ENCODE assay signal across 6 cellular contexts in genomic region chr11:6258571-6258998, GRCh38. TPM values are rescaled to one million over a fixed set of nuclear protein-coding genes. Genes with fewer than 3 reads are reported as not detected.
DNase-seq lines count a peak whose midpoint lies in the region; ATAC-seq, FAIRE-seq and TF ChIP-seq lines count a peak whose summit lies in the region.

No MANE protein-coding gene starts in this region.

- no peak for TF ChIP-seq POLR2A in HepG2 (IDR thresholded peaks at IDR 0.05; ENCODE audit: insufficient read depth in 1 of 2, low read depth in 2 of 2, low read length in 2 of 2)
- TF ChIP-seq POLR2A in right lobe of liver (IDR thresholded peaks at IDR 0.05) = no peak
- no peak for TF ChIP-seq POLR2A in vagina (IDR thresholded peaks at IDR 0.05)

- intact Hi-C loops in HepG2 (cut with micrococcal nuclease; ENCODE audit: unreplicated experiment) = no loop called here
- intact Hi-C loops in right lobe of liver (cut with DNase I) = no loop called here
- intact Hi-C loops in left lung (cut with DNase I) = no loop called here
- intact Hi-C loops in vagina (cut with DNase I) = no loop called here

- H3K9me3 ChIP-seq in HepG2 (ENCODE audit: low read length) = no peaks in the 10 kb centered on the region
- no peaks in the 10 kb centered on the region for H3K9me3 ChIP-seq in right lobe of liver
- H3K9me3 ChIP-seq in left lung = no peaks in the 10 kb centered on the region
- no peaks in the 10 kb centered on the region for H3K9me3 ChIP-seq in vagina

- H3K36me3 ChIP-seq in HepG2 (replicated peaks in 1 of 2; ENCODE audit: control insufficient read depth in 1 of 2, insufficient read depth in 2 of 2, low read length in 2 of 2) (no peaks in the 10 kb centered on the region), right lobe of liver (no peaks in the 10 kb centered on the region), left lung (no peaks in the 10 kb centered on the region), vagina (no peaks in the 10 kb centered on the region)

- CTCF ChIA-PET in HepG2 (lab: Yijun Ruan, JAX; ENCODE audit: low intra/inter-chr PET ratio, low total read pairs) = no interaction called here

- BruUV-seq in HepG2 (replicated peaks; lab: Mats Ljungman, UMichigan) = no TSS peak

- H4K20me1 ChIP-seq in HepG2 (ENCODE audit: insufficient read depth, low read length) = no peaks in the 10 kb centered on the region

- no peak overlapping the region for H3K4me2 ChIP-seq in HepG2 (ENCODE audit: low read depth, low read length)

- peaks cover 3 to 34% of the 10 kb centered on the region in 2 experiments; a peak in 4 of 5 replicates for H3K27me3 ChIP-seq in HepG2 (ENCODE audit: control insufficient read depth in 1 of 2, insufficient read depth in 2 of 2, low read length in 2 of 2)
- peaks cover 4 to 5% of the 10 kb centered on the region in 2 donors for H3K27me3 ChIP-seq in right lobe of liver
- H3K27me3 ChIP-seq in left lung = peaks cover 22 to 66% of the 10 kb centered on the region in 2 donors
- no peaks in the 10 kb centered on the region for H3K27me3 ChIP-seq in vagina

- TF ChIP-seq CTCF in HepG2 (CRISPR knock-in tag; IDR thresholded peaks at IDR 0.05) = no peak
- no peak for TF ChIP-seq CTCF in right lobe of liver (IDR thresholded peaks at IDR 0.05)
- no peak for TF ChIP-seq CTCF in left lung (IDR thresholded peaks at IDR 0.05)
- TF ChIP-seq CTCF in vagina (IDR thresholded peaks at IDR 0.05) = no peak

- H3K27ac ChIP-seq in HepG2 (ENCODE audit: extremely low read length, insufficient read depth, low read length) = no peak overlapping the region
- H3K27ac ChIP-seq in right lobe of liver = no peak overlapping the region
- H3K27ac ChIP-seq in left lung = no peak overlapping the region
- H3K27ac ChIP-seq in vagina = no peak overlapping the region

- no peak for FAIRE-seq in HepG2 (lab: Jason Lieb, UNC)

- no peak for DNase-seq in HepG2 (ENCODE audit: low spot score)
- DNase-seq in right lobe of liver = no peak
- no peak for DNase-seq in left lung
- DNase-seq in vagina (ENCODE audit: extremely low spot score in 2 of 2) = no peak
- DNase-seq in H4 (ENCODE audit: low spot score) = no peak

- H2AFZ ChIP-seq in HepG2 (ENCODE audit: low read length) = no peak overlapping the region

- 27% methylated on average over 14 of the region's 15 CpGs for WGBS in HepG2 (ENCODE audit: low lambda C conversion rate)
- WGBS in right lobe of liver (ENCODE audit: insufficient coverage, low coverage, low lambda C conversion rate, missing lambda C conversion rate) = 12% methylated on average over 15 of the region's 15 CpGs

- no peak overlapping the region for H3K4me3 ChIP-seq in HepG2 (replicated peaks in 1 of 3; ENCODE audit: insufficient read depth in 1 of 3, low read depth in 2 of 3, low read length in 3 of 3)
- H3K4me3 ChIP-seq in right lobe of liver = no peak overlapping the region
- peak overlapping the region; percentile 9 to 21 for H3K4me3 ChIP-seq in left lung
- H3K4me3 ChIP-seq in vagina = peak overlapping the region; percentile 36 to 39

- ATAC-seq in HepG2 (peak; percentile 39; the same call in 2 of the 3 replicates), right lobe of liver (no peak), left lung (peak; percentile 35), HG02623 (IDR thresholded peaks at IDR 0.05; ENCODE audit: unreplicated experiment) (no peak)

- POLR2A ChIA-PET in HepG2 (lab: Yijun Ruan, JAX) = no interaction called here

- in situ Hi-C loops in HepG2 (cut with HindIII; ENCODE audit: extremely low pct_ligation_motif_present, low pct_unique_long_range_greater_than_20kb) = no loop called here

- TF ChIP-seq EP300 in HepG2 (IDR thresholded peaks at IDR 0.05; ENCODE audit: low read depth in 2 of 2, low read length in 2 of 2) (no peak), HepG2 (CRISPR knock-in tag; IDR thresholded peaks at IDR 0.05; ENCODE audit: borderline replicate concordance) (no peak)

- no peaks in the 10 kb centered on the region for H3K79me2 ChIP-seq in HepG2 (ENCODE audit: insufficient read depth, low read length)

- no peak for TF ChIP-seq RAD21 in HepG2 (CRISPR knock-in tag; IDR thresholded peaks at IDR 0.05)

- H3K4me1 ChIP-seq in HepG2 (ENCODE audit: insufficient read depth, low read length) = no peaks in the 10 kb centered on the region
- H3K4me1 ChIP-seq in right lobe of liver = peaks cover 0 to 9% (median 2%) of the 10 kb centered on the region in 4 donors
- peaks cover 8 to 12% of the 10 kb centered on the region in 2 donors for H3K4me1 ChIP-seq in left lung
- H3K4me1 ChIP-seq in vagina = peaks cover 19% of the 10 kb centered on the region

- H3K9ac ChIP-seq in HepG2 (ENCODE audit: insufficient read depth, low read depth, low read length) = no peak overlapping the region

RNA-seq across cellular contexts. Expression of gene CCKBR, which starts 1.1 kb away (rescaled TPM):
- total RNA-seq in HepG2 (2016; rRNA removed; fragmentation: Illumina TruSeq; extraction: Trizol) = not detected in 2 replicates
- total RNA-seq in HepG2 (2016; cell fraction: cytosol; rRNA removed; fragmentation: Illumina TruSeq; extraction: Trizol; ENCODE audit: low read depth) = not detected in 2 replicates
- total RNA-seq in HepG2 (2016; cell fraction: insoluble cytoplasmic fraction; rRNA removed; fragmentation: Illumina TruSeq; extraction: Trizol) = not detected in 2 replicates
- total RNA-seq in HepG2 (2016; cell fraction: membrane; rRNA removed; fragmentation: Illumina TruSeq; extraction: Trizol) = not detected in 2 replicates
- total RNA-seq in HepG2 (2016; cell fraction: nucleus; rRNA removed; fragmentation: Illumina TruSeq; extraction: Trizol) = not detected in 2 replicates
- not detected in 2 replicates for polyA plus RNA-seq in HepG2 (2011; rRNA removed)
- polyA plus RNA-seq in HepG2 (2011; cell fraction: cytosol; rRNA removed) = not detected in 2 replicates
- not detected in 2 replicates for polyA plus RNA-seq in HepG2 (2011; cell fraction: nucleus; rRNA removed)
- polyA plus RNA-seq in HepG2 (2012) = not detected in 2 replicates
- not detected in 2 replicates for polyA plus RNA-seq in HepG2 (2016; cell fraction: cytosol; fragmentation: Illumina TruSeq; extraction: Trizol; ENCODE audit: low read depth)
- polyA plus RNA-seq in HepG2 (2016; cell fraction: insoluble cytoplasmic fraction; fragmentation: Illumina TruSeq; extraction: Trizol; ENCODE audit: low read depth) = not detected in 2 replicates
- not detected in 2 replicates for polyA plus RNA-seq in HepG2 (2016; cell fraction: membrane; fragmentation: Illumina TruSeq; extraction: Trizol; ENCODE audit: low read depth)
- polyA plus RNA-seq in HepG2 (2016; cell fraction: nucleus; fragmentation: Illumina TruSeq; extraction: Trizol; ENCODE audit: insufficient read depth, low read depth) = not detected in 2 replicates
- 0.06 TPM in 1 of 2 replicates, not detected in the other for polyA minus RNA-seq in HepG2 (2011; rRNA and poly(A)+ RNA removed; ENCODE audit: low replicate concordance)
- not detected in 2 replicates for polyA minus RNA-seq in HepG2 (2011; cell fraction: cytosol; rRNA and poly(A)+ RNA removed)
- not detected in 2 replicates for polyA minus RNA-seq in HepG2 (2011; cell fraction: nucleus; rRNA and poly(A)+ RNA removed)
- not detected for total RNA-seq in right lobe of liver
- total RNA-seq in left lung = not detected
- not detected for total RNA-seq in vagina
- not detected in 2 replicates for total RNA-seq in H4 (2014; rRNA removed; shearing (Covaris generic))

RNA-seq across cellular contexts. Expression of gene CNGA4, which starts 19.7 kb away (rescaled TPM):
- total RNA-seq in HepG2 (2016; rRNA removed; fragmentation: Illumina TruSeq; extraction: Trizol) = not detected in 2 replicates
- total RNA-seq in HepG2 (2016; cell fraction: cytosol; rRNA removed; fragmentation: Illumina TruSeq; extraction: Trizol; ENCODE audit: low read depth) = not detected in 2 replicates
- not detected in 2 replicates for total RNA-seq in HepG2 (2016; cell fraction: insoluble cytoplasmic fraction; rRNA removed; fragmentation: Illumina TruSeq; extraction: Trizol)
- total RNA-seq in HepG2 (2016; cell fraction: membrane; rRNA removed; fragmentation: Illumina TruSeq; extraction: Trizol) = not detected in 2 replicates
- not detected in 2 replicates for total RNA-seq in HepG2 (2016; cell fraction: nucleus; rRNA removed; fragmentation: Illumina TruSeq; extraction: Trizol)
- polyA plus RNA-seq in HepG2 (2011; rRNA removed) = 0.03 and 0.07 TPM in 2 replicates
- polyA plus RNA-seq in HepG2 (2011; cell fraction: cytosol; rRNA removed) = 0.04 TPM in 1 of 2 replicates, not detected in the other
- 0.21 TPM in 1 of 2 replicates, not detected in the other for polyA plus RNA-seq in HepG2 (2011; cell fraction: nucleus; rRNA removed)
- not detected in 2 replicates for polyA plus RNA-seq in HepG2 (2012)
- not detected in 2 replicates for polyA plus RNA-seq in HepG2 (2016; cell fraction: cytosol; fragmentation: Illumina TruSeq; extraction: Trizol; ENCODE audit: low read depth)
- not detected in 2 replicates for polyA plus RNA-seq in HepG2 (2016; cell fraction: insoluble cytoplasmic fraction; fragmentation: Illumina TruSeq; extraction: Trizol; ENCODE audit: low read depth)
- polyA plus RNA-seq in HepG2 (2016; cell fraction: membrane; fragmentation: Illumina TruSeq; extraction: Trizol; ENCODE audit: low read depth) = not detected in 2 replicates
- not detected in 2 replicates for polyA plus RNA-seq in HepG2 (2016; cell fraction: nucleus; fragmentation: Illumina TruSeq; extraction: Trizol; ENCODE audit: insufficient read depth, low read depth)
- 0.09 and 0.10 TPM in 2 replicates for polyA minus RNA-seq in HepG2 (2011; rRNA and poly(A)+ RNA removed; ENCODE audit: low replicate concordance)
- polyA minus RNA-seq in HepG2 (2011; cell fraction: cytosol; rRNA and poly(A)+ RNA removed) = not detected in 2 replicates
- polyA minus RNA-seq in HepG2 (2011; cell fraction: nucleus; rRNA and poly(A)+ RNA removed) = not detected in 2 replicates
- total RNA-seq in right lobe of liver = under 1 TPM in 1 of 6 experiments, not detected in 5; 0.25 TPM
- total RNA-seq in left lung = 1 to 10 TPM in 1 of 2 donors, not detected in 1; 2.1 TPM
- not detected for total RNA-seq in vagina
- total RNA-seq in H4 (2014; rRNA removed; shearing (Covaris generic)) = not detected in 2 replicates

RNA-seq across cellular contexts. Expression of gene FHIP1B, which starts 24.1 kb away (rescaled TPM):
- total RNA-seq in HepG2 (2016; rRNA removed; fragmentation: Illumina TruSeq; extraction: Trizol) (10.8 and 14.1 TPM in 2 replicates), right lobe of liver (10 to 100 TPM; 20.3 to 37.5 (median 27.8) TPM), left lung (10 to 100 TPM; 34.9 to 43.0 TPM), vagina (65.1 TPM)
- total RNA-seq in HepG2 (2016; cell fraction: cytosol; rRNA removed; fragmentation: Illumina TruSeq; extraction: Trizol; ENCODE audit: low read depth) = 1.9 and 2.2 TPM in 2 replicates
- total RNA-seq in HepG2 (2016; cell fraction: insoluble cytoplasmic fraction; rRNA removed; fragmentation: Illumina TruSeq; extraction: Trizol) = 7.0 and 14.0 TPM in 2 replicates
- total RNA-seq in HepG2 (2016; cell fraction: membrane; rRNA removed; fragmentation: Illumina TruSeq; extraction: Trizol) = 4.6 TPM in 2 replicates
- 19.5 and 19.8 TPM in 2 replicates for total RNA-seq in HepG2 (2016; cell fraction: nucleus; rRNA removed; fragmentation: Illumina TruSeq; extraction: Trizol)
- polyA plus RNA-seq in HepG2 (2011; rRNA removed) = 18.6 and 19.8 TPM in 2 replicates
- polyA plus RNA-seq in HepG2 (2011; cell fraction: cytosol; rRNA removed) = 7.7 and 17.1 TPM in 2 replicates
- 117 and 120 TPM in 2 replicates for polyA plus RNA-seq in HepG2 (2011; cell fraction: nucleus; rRNA removed)
- 7.3 and 8.4 TPM in 2 replicates for polyA plus RNA-seq in HepG2 (2012)
- 0.87 and 0.91 TPM in 2 replicates for polyA plus RNA-seq in HepG2 (2016; cell fraction: cytosol; fragmentation: Illumina TruSeq; extraction: Trizol; ENCODE audit: low read depth)
- 5.6 and 7.1 TPM in 2 replicates for polyA plus RNA-seq in HepG2 (2016; cell fraction: insoluble cytoplasmic fraction; fragmentation: Illumina TruSeq; extraction: Trizol; ENCODE audit: low read depth)
- 1.9 TPM in 2 replicates for polyA plus RNA-seq in HepG2 (2016; cell fraction: membrane; fragmentation: Illumina TruSeq; extraction: Trizol; ENCODE audit: low read depth)
- 40.7 and 43.9 TPM in 2 replicates for polyA plus RNA-seq in HepG2 (2016; cell fraction: nucleus; fragmentation: Illumina TruSeq; extraction: Trizol; ENCODE audit: insufficient read depth, low read depth)
- 38.9 and 55.6 TPM in 2 replicates for polyA minus RNA-seq in HepG2 (2011; rRNA and poly(A)+ RNA removed; ENCODE audit: low replicate concordance)
- polyA minus RNA-seq in HepG2 (2011; cell fraction: cytosol; rRNA and poly(A)+ RNA removed) = 4.6 and 7.2 TPM in 2 replicates
- 30.1 and 32.3 TPM in 2 replicates for polyA minus RNA-seq in HepG2 (2011; cell fraction: nucleus; rRNA and poly(A)+ RNA removed)
- 5.0 and 7.1 TPM in 2 replicates for total RNA-seq in H4 (2014; rRNA removed; shearing (Covaris generic))

RNA-seq across cellular contexts. Expression of gene C11orf42, which starts 53.2 kb away (rescaled TPM):
- total RNA-seq in HepG2 (2016; rRNA removed; fragmentation: Illumina TruSeq; extraction: Trizol) (not detected in 2 replicates), right lobe of liver (not detected), left lung (not detected), vagina (not detected)
- not detected in 2 replicates for total RNA-seq in HepG2 (2016; cell fraction: cytosol; rRNA removed; fragmentation: Illumina TruSeq; extraction: Trizol; ENCODE audit: low read depth)
- not detected in 2 replicates for total RNA-seq in HepG2 (2016; cell fraction: insoluble cytoplasmic fraction; rRNA removed; fragmentation: Illumina TruSeq; extraction: Trizol)
- total RNA-seq in HepG2 (2016; cell fraction: membrane; rRNA removed; fragmentation: Illumina TruSeq; extraction: Trizol) = not detected in 2 replicates
- not detected in 2 replicates for total RNA-seq in HepG2 (2016; cell fraction: nucleus; rRNA removed; fragmentation: Illumina TruSeq; extraction: Trizol)
- not detected in 2 replicates for polyA plus RNA-seq in HepG2 (2011; rRNA removed)
- not detected in 2 replicates for polyA plus RNA-seq in HepG2 (2011; cell fraction: cytosol; rRNA removed)
- not detected in 2 replicates for polyA plus RNA-seq in HepG2 (2011; cell fraction: nucleus; rRNA removed)
- 0.12 TPM in 1 of 2 replicates, not detected in the other for polyA plus RNA-seq in HepG2 (2012)
- polyA plus RNA-seq in HepG2 (2016; cell fraction: cytosol; fragmentation: Illumina TruSeq; extraction: Trizol; ENCODE audit: low read depth) = not detected in 2 replicates
- not detected in 2 replicates for polyA plus RNA-seq in HepG2 (2016; cell fraction: insoluble cytoplasmic fraction; fragmentation: Illumina TruSeq; extraction: Trizol; ENCODE audit: low read depth)
- not detected in 2 replicates for polyA plus RNA-seq in HepG2 (2016; cell fraction: membrane; fragmentation: Illumina TruSeq; extraction: Trizol; ENCODE audit: low read depth)
- not detected in 2 replicates for polyA plus RNA-seq in HepG2 (2016; cell fraction: nucleus; fragmentation: Illumina TruSeq; extraction: Trizol; ENCODE audit: insufficient read depth, low read depth)
- polyA minus RNA-seq in HepG2 (2011; rRNA and poly(A)+ RNA removed; ENCODE audit: low replicate concordance) = not detected in 2 replicates
- not detected in 2 replicates for polyA minus RNA-seq in HepG2 (2011; cell fraction: cytosol; rRNA and poly(A)+ RNA removed)
- polyA minus RNA-seq in HepG2 (2011; cell fraction: nucleus; rRNA and poly(A)+ RNA removed) = not detected in 2 replicates
- not detected in 2 replicates for total RNA-seq in H4 (2014; rRNA removed; shearing (Covaris generic))

RNA-seq across cellular contexts. Expression of gene OR52W1, which starts 59.6 kb away (rescaled TPM):
- total RNA-seq in HepG2 (2016; rRNA removed; fragmentation: Illumina TruSeq; extraction: Trizol) = not detected in 2 replicates
- total RNA-seq in HepG2 (2016; cell fraction: cytosol; rRNA removed; fragmentation: Illumina TruSeq; extraction: Trizol; ENCODE audit: low read depth) = not detected in 2 replicates
- total RNA-seq in HepG2 (2016; cell fraction: insoluble cytoplasmic fraction; rRNA removed; fragmentation: Illumina TruSeq; extraction: Trizol) = not detected in 2 replicates
- not detected in 2 replicates for total RNA-seq in HepG2 (2016; cell fraction: membrane; rRNA removed; fragmentation: Illumina TruSeq; extraction: Trizol)
- not detected in 2 replicates for total RNA-seq in HepG2 (2016; cell fraction: nucleus; rRNA removed; fragmentation: Illumina TruSeq; extraction: Trizol)
- not detected in 2 replicates for polyA plus RNA-seq in HepG2 (2011; rRNA removed)
- polyA plus RNA-seq in HepG2 (2011; cell fraction: cytosol; rRNA removed) = not detected in 2 replicates
- not detected in 2 replicates for polyA plus RNA-seq in HepG2 (2011; cell fraction: nucleus; rRNA removed)
- not detected in 2 replicates for polyA plus RNA-seq in HepG2 (2012)
- polyA plus RNA-seq in HepG2 (2016; cell fraction: cytosol; fragmentation: Illumina TruSeq; extraction: Trizol; ENCODE audit: low read depth) = not detected in 2 replicates
- polyA plus RNA-seq in HepG2 (2016; cell fraction: insoluble cytoplasmic fraction; fragmentation: Illumina TruSeq; extraction: Trizol; ENCODE audit: low read depth) = not detected in 2 replicates
- polyA plus RNA-seq in HepG2 (2016; cell fraction: membrane; fragmentation: Illumina TruSeq; extraction: Trizol; ENCODE audit: low read depth) = not detected in 2 replicates
- not detected in 2 replicates for polyA plus RNA-seq in HepG2 (2016; cell fraction: nucleus; fragmentation: Illumina TruSeq; extraction: Trizol; ENCODE audit: insufficient read depth, low read depth)
- polyA minus RNA-seq in HepG2 (2011; rRNA and poly(A)+ RNA removed; ENCODE audit: low replicate concordance) = not detected in 2 replicates
- not detected in 2 replicates for polyA minus RNA-seq in HepG2 (2011; cell fraction: cytosol; rRNA and poly(A)+ RNA removed)
- polyA minus RNA-seq in HepG2 (2011; cell fraction: nucleus; rRNA and poly(A)+ RNA removed) = not detected in 2 replicates
- total RNA-seq in right lobe of liver = not detected
- not detected for total RNA-seq in left lung
- total RNA-seq in vagina = not detected
- total RNA-seq in H4 (2014; rRNA removed; shearing (Covaris generic)) = not detected in 2 replicates

Comparison
In these comparisons a context has a peak if more than half of its experiments do, and no peak if none do; other contexts are left out.
1. ATAC-seq: peak in HepG2 (single experiment) and left lung (single experiment); none in right lobe of liver (0 of 4) and HG02623 (single experiment).
2. H3K4me3 ChIP-seq: peak in left lung (2 of 2) and vagina (2 of 2); none in HepG2 (0 of 3) and right lobe of liver (0 of 3).